ENCODE assay signal across 29 cellular contexts in genomic region chr3:127894461-127894860, GRCh38. TPM values are rescaled to one million over a fixed set of nuclear protein-coding genes. Genes with fewer than 3 reads are reported as not detected.
"Had no signal": no experiment of that assay in that cellular context is flagged by ENCODE, and none has a peak within 500 bp of the region (broad histone marks: within the 10 kb centered on the region; RNA-seq: fewer than 3 reads in every experiment).

No MANE protein-coding gene starts in this region.

- H3K27me3 ChIP-seq: adrenal gland had no signal

- H3K36me3 ChIP-seq: adrenal gland had no signal

- H3K27ac ChIP-seq: adrenal gland, VCaP had no signal

- DNase-seq: activated CD4-positive, alpha-beta memory T cell treated with anti-CD3 and anti-CD28 coated beads, Interleukin-2, amount 10 ng/mL, durations not matched to agents 7 days and 5 days; activated CD4-positive, alpha-beta T cell treated with anti-CD3 and anti-CD28 coated beads, Interleukin-2, amount 50 U/mL, for 1 hour; activated CD4-positive, CD25-positive, alpha-beta regulatory T cell; activated CD8-positive, alpha-beta memory T cell treated with anti-CD3 and anti-CD28 coated beads, Interleukin-2, amount 50 U/mL, for 4 hours; activated gamma-delta T cell treated with Interleukin-2 at 50 U/mL for 16 hours; activated naive CD4-positive, alpha-beta T cell treated with anti-CD3 and anti-CD28 coated beads, Interleukin-2, amount 10 ng/mL, durations not matched to agents 7 days and 5 days; activated naive CD8-positive, alpha-beta T cell treated with anti-CD3 and anti-CD28 coated beads for 36 hours; activated T-cell treated with anti-CD3 and anti-CD28 coated beads, Interleukin-2, amount 50 U/mL, for 72 hours; adrenal gland; anterior cingulate cortex; caudate nucleus; NCI-H1092; NCI-H1417 treated with DMSO at 0.1 percent for 48 hours; NCI-H1694; NCI-H2029; NCI-H2107; NCI-H2171 treated with DMSO at 0.1 percent for 48 hours; NCI-H345; NCI-H510A; NCI-H526 treated with DMSO at 0.1 percent for 48 hours; NCI-H82; SIG-M5; T-helper 17 cell; T-helper 9 cell had no signal

- H3K9me3 ChIP-seq: adrenal gland had no signal

- FAIRE-seq: TTC549 had no signal

- H3K4me3 ChIP-seq: adrenal gland had no signal

- ATAC-seq: activated T-cell treated with anti-CD3 and anti-CD28 coated beads, Interleukin-2, amount 50 U/mL, for 72 hours; T-helper 17 cell had no signal

RNA-seq across cellular contexts. Expression of gene KBTBD12, which starts 20.6 kb away (rescaled TPM):
- total RNA-seq: activated CD4-positive, alpha-beta memory T cell treated with anti-CD3 and anti-CD28 coated beads, Interleukin-2, amount 10 ng/mL, durations not matched to agents 7 days and 5 days; activated naive CD8-positive, alpha-beta T cell treated with anti-CD3 and anti-CD28 coated beads for 36 hours; activated T-cell treated with anti-CD3 and anti-CD28 coated beads, Interleukin-2, amount 50 U/mL, for 72 hours; LHCN-M2; OCI-LY7; RPMI7951 had no signal
